ENCODE assay signal across 22 cellular contexts in genomic region chr20:51310216-51310615, GRCh38.
"Had no signal": no experiment of that assay in that cellular context is flagged by ENCODE, and none has a peak within 500 bp of the region (broad histone marks: within the 10 kb centered on the region; RNA-seq: fewer than 3 reads in every experiment).

No MANE protein-coding gene starts in this region.

- H3K27me3 ChIP-seq: body of pancreas, colonic mucosa, right atrium auricular region, upper lobe of right lung had no signal

- H3K4me1 ChIP-seq: colonic mucosa, prostate gland had no signal

- H3K36me3 ChIP-seq: colonic mucosa, prostate gland, right atrium auricular region, thoracic aorta, upper lobe of right lung had no signal

- H3K36me3 Mint-ChIP-seq: activated CD4-positive, alpha-beta memory T cell treated with anti-CD3 and anti-CD28 coated beads for 36 hours; activated naive CD8-positive, alpha-beta T cell; stimulated activated effector memory CD8-positive, alpha-beta T cell treated with anti-CD3 and anti-CD28 coated beads, Interleukin-12 subunit alpha, Interleukin-12 subunit beta, amount 100 ng/mL, for 72 hours had no signal

- H3K4me3 ChIP-seq: body of pancreas, colonic mucosa, prostate gland, right atrium auricular region, smooth muscle cell, thoracic aorta, upper lobe of right lung had no signal

- H3K27ac Mint-ChIP-seq: activated CD4-positive, alpha-beta memory T cell treated with anti-CD3 and anti-CD28 coated beads for 36 hours; activated CD4-positive, alpha-beta T cell treated with anti-CD3 and anti-CD28 coated beads for 36 hours; activated naive CD8-positive, alpha-beta T cell; stimulated activated effector memory CD8-positive, alpha-beta T cell treated with anti-CD3 and anti-CD28 coated beads, Interleukin-12 subunit alpha, Interleukin-12 subunit beta, amount 100 ng/mL, for 72 hours; WTC11 had no signal

- H3K4me1 Mint-ChIP-seq: activated CD4-positive, alpha-beta T cell treated with anti-CD3 and anti-CD28 coated beads for 36 hours; stimulated activated effector memory CD8-positive, alpha-beta T cell treated with anti-CD3 and anti-CD28 coated beads, Interleukin-12 subunit alpha, Interleukin-12 subunit beta, amount 100 ng/mL, for 72 hours had no signal

- H3K27ac ChIP-seq: body of pancreas, colonic mucosa, prostate gland, right atrium auricular region, thoracic aorta, upper lobe of right lung had no signal

- H3K4me3 Mint-ChIP-seq: activated CD4-positive, alpha-beta memory T cell treated with anti-CD3 and anti-CD28 coated beads for 36 hours; activated CD4-positive, alpha-beta T cell treated with anti-CD3 and anti-CD28 coated beads for 36 hours; activated naive CD8-positive, alpha-beta T cell; stimulated activated effector memory CD8-positive, alpha-beta T cell treated with anti-CD3 and anti-CD28 coated beads, Interleukin-12 subunit alpha, Interleukin-12 subunit beta, amount 100 ng/mL, for 72 hours; WTC11 had no signal

- H3K9me3 Mint-ChIP-seq: activated CD4-positive, alpha-beta memory T cell treated with anti-CD3 and anti-CD28 coated beads for 36 hours; stimulated activated effector memory CD8-positive, alpha-beta T cell treated with anti-CD3 and anti-CD28 coated beads, Interleukin-12 subunit alpha, Interleukin-12 subunit beta, amount 100 ng/mL, for 72 hours had no signal

- H3K4me2 ChIP-seq: smooth muscle cell had no signal

- H3K9me3 ChIP-seq: body of pancreas, colonic mucosa, prostate gland, right atrium auricular region, thoracic aorta, upper lobe of right lung had no signal

- ATAC-seq: activated CD4-positive, alpha-beta T cell treated with anti-CD3 and anti-CD28 coated beads for 36 hours; body of pancreas; left colon; stimulated activated effector memory CD8-positive, alpha-beta T cell treated with anti-CD3 and anti-CD28 coated beads, Interleukin-12 subunit alpha, Interleukin-12 subunit beta, amount 100 ng/mL, for 72 hours; upper lobe of right lung; WTC11 had no signal

- DNase-seq: activated CD4-positive, alpha-beta memory T cell treated with anti-CD3 and anti-CD28 coated beads for 36 hours; activated CD4-positive, alpha-beta T cell treated with anti-CD3 and anti-CD28 coated beads for 36 hours; amygdala; body of pancreas; central memory CD4-positive, alpha-beta T cell; colonic mucosa; erythroblast; hippocampal formation; islet precursor cell; left colon; mammary epithelial cell; stimulated activated CD4-positive, alpha-beta T cell treated with anti-CD3 and anti-CD28 coated beads, Interleukin-4, amount 100 ng/mL, for 24 hours; SW 1271; upper lobe of right lung had no signal

- FAIRE-seq: endometrium had no signal
